21 cellular contexts compared by ENCODE assay signal in the genomic region with DNA sequence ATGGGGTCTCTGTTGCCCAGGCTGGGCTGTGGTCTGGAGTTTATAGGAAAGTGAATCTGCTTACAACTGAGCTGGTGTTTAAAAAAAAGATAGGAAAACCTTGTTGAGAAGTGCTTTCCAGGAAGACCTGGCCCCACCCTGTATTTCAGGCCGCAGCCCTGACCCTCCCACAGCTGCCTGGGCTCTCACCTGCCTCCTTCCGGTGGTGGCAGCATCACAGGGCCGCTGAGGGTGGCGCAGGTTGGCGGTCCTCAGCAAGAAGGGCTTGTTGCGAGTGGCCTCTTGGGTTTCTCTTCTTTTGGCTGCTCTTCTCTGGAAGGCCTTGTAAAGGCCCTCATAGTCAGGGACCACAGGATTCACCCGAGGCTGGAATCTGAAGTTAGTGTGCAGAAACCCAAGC. TPM values are rescaled to one million over a fixed set of nuclear protein-coding genes. Genes with fewer than 3 reads are reported as not detected.
DNase-seq lines count a peak whose midpoint lies in the region; ATAC-seq and TF ChIP-seq lines count a peak whose summit lies in the region.
"Had no signal": no experiment of that assay in that cellular context is flagged by ENCODE, and none has a peak within 500 bp of the region (broad histone marks: within the 10 kb centered on the region; RNA-seq: fewer than 3 reads in every experiment).

No MANE protein-coding gene starts in this region.

- H3K9me3 ChIP-seq in osteoblast (ENCODE audit: low read depth, low read length) (no peaks in the 10 kb centered on the region), sigmoid colon (no peaks in the 10 kb centered on the region)

- H3K27ac Mint-ChIP-seq in CD14-positive monocyte, result peak overlapping the region; percentile 75 to 90 (median 85)
- H3K27ac Mint-ChIP-seq in effector memory CD8-positive, alpha-beta T cell, result peak overlapping the region; percentile 5 to 76

- no peak for TF ChIP-seq EP300 in sigmoid colon (IDR thresholded peaks at IDR 0.05)

- intact Hi-C loops in CD14-positive monocyte (cut with micrococcal nuclease) (loop anchor here in 1 of 2 donors (10.0 kb wide), 1 partner anchor 73 kb away; the partner anchor contains the start of genes BBOF1 and ENTPD5), sigmoid colon (cut with DNase I) (no loop called here)

- peaks cover 0 to 2% (median 0%) of the 10 kb centered on the region in 7 donors for H3K9me3 Mint-ChIP-seq in CD14-positive monocyte
- H3K9me3 Mint-ChIP-seq in effector memory CD8-positive, alpha-beta T cell, result no peaks in the 10 kb centered on the region
- H3K9me3 Mint-ChIP-seq: CD8-positive, alpha-beta memory T cell had no signal

- H3K36me3 Mint-ChIP-seq in CD14-positive monocyte, result peaks cover 16 to 20% of the 10 kb centered on the region in 2 donors
- peaks cover 27% of the 10 kb centered on the region for H3K36me3 Mint-ChIP-seq in effector memory CD8-positive, alpha-beta T cell (ENCODE audit: insufficient read depth)

- TF ChIP-seq CTCF in CD14-positive monocyte (IDR thresholded peaks at IDR 0.05) (no peak), RWPE1 (conservative IDR thresholded peaks at IDR 0.05; ENCODE audit: low read depth) (no peak), osteoblast (IDR thresholded peaks at IDR 0.05; ENCODE audit: extremely low read depth, low read depth, low read length) (no peak), sigmoid colon (IDR thresholded peaks at IDR 0.05) (no peak)

- H3K27me3 ChIP-seq in osteoblast (ENCODE audit: insufficient read depth, low read length) (no peaks in the 10 kb centered on the region), sigmoid colon (no peaks in the 10 kb centered on the region)

- peak overlapping the region in 1 of 2 donors; percentile 11 for H3K4me3 Mint-ChIP-seq in CD14-positive monocyte
- H3K4me3 Mint-ChIP-seq in effector memory CD8-positive, alpha-beta T cell, result no peak overlapping the region
- H3K4me3 Mint-ChIP-seq: CD8-positive, alpha-beta memory T cell had no signal

- CTCF ChIA-PET in RWPE1 (lab: Yijun Ruan, JAX), result interaction anchor here (1.0 kb wide), 1 partner anchor 361 kb away, joined by 3 read pairs; the partner anchor contains the start of gene ABCD4

- no peaks in the 10 kb centered on the region for H3K79me2 ChIP-seq in osteoblast (ENCODE audit: insufficient read depth, low read length)

- H4K20me1 ChIP-seq in osteoblast (ENCODE audit: insufficient read depth, low read length), result no peaks in the 10 kb centered on the region

- H3K4me1 Mint-ChIP-seq in CD14-positive monocyte, result peaks cover 37% of the 10 kb centered on the region
- H3K4me1 Mint-ChIP-seq in effector memory CD8-positive, alpha-beta T cell (ENCODE audit: low read depth in 2 of 2), result no peaks in the 10 kb centered on the region
- H3K4me1 Mint-ChIP-seq: CD8-positive, alpha-beta memory T cell had no signal

- H3K27ac ChIP-seq in RWPE1 (peak overlapping the region; percentile 12; the same call in 1 of the 2 replicates), osteoblast (ENCODE audit: low read depth, low read length) (peak overlapping the region; percentile 72), sigmoid colon (no peak overlapping the region)

- H3K4me3 ChIP-seq in osteoblast (ENCODE audit: insufficient read depth, low read length) (no peak overlapping the region), sigmoid colon (no peak overlapping the region)
- H3K4me3 ChIP-seq: GM12878 had no signal

- H3K4me2 ChIP-seq in osteoblast (ENCODE audit: insufficient read depth, low read length), result no peak overlapping the region

- POLR2A ChIA-PET in RWPE1 (lab: Yijun Ruan, JAX; ENCODE audit: low non-redundant PET), result interaction anchor here (0.6 kb wide), 1 partner anchor 424 kb away, joined by 3 read pairs; no protein-coding TSS in a partner anchor

- WGBS in sigmoid colon, 2 donors, result 66 to 90% methylated on average over 7 of the region's 7 CpGs

- TF ChIP-seq POLR2A in sigmoid colon (IDR thresholded peaks at IDR 0.05), result no peak

- no peak overlapping the region for H2AFZ ChIP-seq in osteoblast (ENCODE audit: low read length)

- H3K36me3 ChIP-seq in osteoblast (ENCODE audit: insufficient read depth, low read length), result peaks cover 23% of the 10 kb centered on the region
- H3K36me3 ChIP-seq in sigmoid colon, result peaks cover 8 to 85% (median 19%) of the 10 kb centered on the region in 4 donors

- peaks cover 10% of the 10 kb centered on the region for H3K4me1 ChIP-seq in osteoblast (ENCODE audit: insufficient read depth, low read length)
- peaks cover 0 to 6% (median 0%) of the 10 kb centered on the region in 4 donors for H3K4me1 ChIP-seq in sigmoid colon

- DNase-seq in CD14-positive monocyte (ENCODE audit: low spot score) (no peak), RWPE1 (ENCODE audit: low spot score) (no peak), osteoblast (ENCODE audit: insufficient read length, low spot score, missing footprints) (no peak), sigmoid colon (no peak)
- no peak for DNase-seq in effector memory CD8-positive, alpha-beta T cell
- DNase-seq: ACHN; CD8-positive, alpha-beta memory T cell; COR-L47; DMS 273 treated with DMSO at 0.1 percent for 48 hours; DMS53; DND-41; EL; GOT3; H7; IMR-90; Karpas-422; KBM-7 had no signal

- no peak for ATAC-seq in effector memory CD8-positive, alpha-beta T cell (replicated peaks)
- ATAC-seq in GM18511 (IDR thresholded peaks at IDR 0.05; ENCODE audit: unreplicated experiment) (no peak), GM18907 (IDR thresholded peaks at IDR 0.05; ENCODE audit: unreplicated experiment) (no peak), HG02840 (IDR thresholded peaks at IDR 0.05; ENCODE audit: low FRiP score, unreplicated experiment) (no peak)
- ATAC-seq: GM12878 had no signal

- peaks cover 0 to 4% (median 1%) of the 10 kb centered on the region in 3 donors for H3K27me3 Mint-ChIP-seq in CD14-positive monocyte (ENCODE audit: low read depth in 3 of 3)
- no peaks in the 10 kb centered on the region for H3K27me3 Mint-ChIP-seq in effector memory CD8-positive, alpha-beta T cell

RNA-seq across cellular contexts. Expression of gene FAM161B, which starts 7.7 kb away (rescaled TPM):
- polyA plus RNA-seq in CD14-positive monocyte, result 1 to 10 TPM in 1 of 2 donors, under 1 TPM in 1; 0.76 to 1.4 TPM
- 5.1 and 5.6 TPM in 2 replicates for total RNA-seq in osteoblast
- total RNA-seq in sigmoid colon, result 1 to 10 TPM; 3.8 to 5.3 (median 4.5) TPM
- polyA plus RNA-seq in sigmoid colon, result 1 to 10 TPM; 2.5 to 4.8 (median 2.5) TPM

RNA-seq across cellular contexts. Expression of gene COQ6, which starts 7.9 kb away (rescaled TPM):
- polyA plus RNA-seq in CD14-positive monocyte (10 to 100 TPM; 14.1 to 14.6 TPM), sigmoid colon (10 to 100 TPM; 12.6 to 21.0 (median 16.6) TPM)
- total RNA-seq in osteoblast (23.0 and 23.5 TPM in 2 replicates), sigmoid colon (10 to 100 TPM; 23.8 to 31.6 (median 30.6) TPM)

RNA-seq across cellular contexts. Expression of gene ZNF410, which starts 55.5 kb away (rescaled TPM):
- 10 to 100 TPM; 42.5 to 53.3 TPM for polyA plus RNA-seq in CD14-positive monocyte
- total RNA-seq in osteoblast, result 83.2 and 83.4 TPM in 2 replicates
- total RNA-seq in sigmoid colon, result 10 to 100 TPM; 45.1 to 67.8 (median 53.8) TPM
- polyA plus RNA-seq in sigmoid colon, result 10 to 100 TPM; 33.3 to 37.8 (median 35.4) TPM

Comparison
In these comparisons a context has a peak if more than half of its experiments do, and no peak if none do; other contexts are left out.
1. H3K27ac ChIP-seq: peak in RWPE1 (single experiment) and osteoblast (single experiment); none in sigmoid colon (0 of 4).